In genomic region chr22:48410536-48410935, GRCh38 we compare ENCODE assay signal across 7 cellular contexts.
"Had no signal": no experiment of that assay in that cellular context is flagged by ENCODE, and none has a peak within 500 bp of the region (broad histone marks: within the 10 kb centered on the region; RNA-seq: fewer than 3 reads in every experiment).

No MANE protein-coding gene starts in this region.

- H2AFZ ChIP-seq: GM23338 had no signal

- H3K4me2 ChIP-seq: GM23338 had no signal

- H3K27ac ChIP-seq: HL-60 had no signal

- H3K4me3 ChIP-seq: GM23338 had no signal

- H3K4me3 Mint-ChIP-seq: GM23338, H9, IgD-negative memory B cell had no signal

- ATAC-seq: GM23338, HepG2 had no signal

- DNase-seq: H9, HCEC 1CT, KBM-7 had no signal

- H3K27me3 Mint-ChIP-seq: IgD-negative memory B cell had no signal

- H3K9me3 Mint-ChIP-seq: GM23338, H9 had no signal

- H3K4me1 Mint-ChIP-seq: IgD-negative memory B cell had no signal

- H3K27ac Mint-ChIP-seq: GM23338, H9, IgD-negative memory B cell had no signal
